In genomic region chr14:96574633-96575191, GRCh38 we compare ENCODE assay signal across 13 cellular contexts.
DNase-seq lines count a peak whose midpoint lies in the region; ATAC-seq, FAIRE-seq and TF ChIP-seq lines count a peak whose summit lies in the region.
"Had no signal": no experiment of that assay in that cellular context is flagged by ENCODE, and none has a peak within 500 bp of the region (broad histone marks: within the 10 kb centered on the region; RNA-seq: fewer than 3 reads in every experiment).

No MANE protein-coding gene starts in this region.

- H3K4me1 ChIP-seq in naive thymus-derived CD4-positive, alpha-beta T cell (ENCODE audit: control insufficient read depth in 2 of 2, insufficient read depth in 2 of 2, low read length in 2 of 2), result no peaks in the 10 kb centered on the region
- H3K4me1 ChIP-seq in kidney (ENCODE audit: control insufficient read depth in 1 of 2, insufficient read depth in 1 of 2, low read depth in 1 of 2, low read length in 2 of 2), result no peaks in the 10 kb centered on the region

- H3K4me3 Mint-ChIP-seq in naive thymus-derived CD4-positive, alpha-beta T cell, result no peak overlapping the region
- H3K4me3 Mint-ChIP-seq: naive thymus-derived CD8-positive, alpha-beta T cell had no signal

- no peak for ATAC-seq in naive thymus-derived CD4-positive, alpha-beta T cell
- ATAC-seq in GM18873 (IDR thresholded peaks at IDR 0.05; ENCODE audit: low FRiP score, unreplicated experiment), result no peak
- ATAC-seq in GM18861 (IDR thresholded peaks at IDR 0.05; ENCODE audit: unreplicated experiment), result no peak
- ATAC-seq: naive thymus-derived CD8-positive, alpha-beta T cell had no signal

- DNase-seq in ELR (ENCODE audit: low read depth) (peak; percentile 42), NCI-H1694 treated with DMSO at 0.1 percent for 48 hours (lab: John Stamatoyannopoulos, UW) (peak; percentile 57), choroid plexus epithelial cell (ENCODE audit: low read depth) (peak; percentile 76), kidney (no peak), iPS-NIHi7 (ENCODE audit: extremely low spot score) (no peak)
- DNase-seq in naive thymus-derived CD4-positive, alpha-beta T cell, result no peak
- DNase-seq: naive thymus-derived CD8-positive, alpha-beta T cell; NCI-H510A treated with DMSO at 0.1 percent for 48 hours; T-helper 9 cell had no signal

- CTCF ChIA-PET in naive thymus-derived CD4-positive, alpha-beta T cell (lab: Charles Lee), result interaction anchor here (0.6 to 0.7 kb wide), 2 partner anchors 15 to 220 kb away, joined by 3 to 4 read pairs; no protein-coding TSS in a partner anchor

- no peak for FAIRE-seq in kidney (lab: Jason Lieb, UNC)
- FAIRE-seq: frontal cortex had no signal

- H3K4me3 ChIP-seq in choroid plexus epithelial cell (ENCODE audit: low read depth, low read length) (no peak overlapping the region), kidney (ENCODE audit: low read length in 2 of 2) (no peak overlapping the region)
- no peak overlapping the region for H3K4me3 ChIP-seq in naive thymus-derived CD4-positive, alpha-beta T cell (ENCODE audit: low read length)
- H3K4me3 ChIP-seq: vagina had no signal

- H3K9ac ChIP-seq in kidney (ENCODE audit: low read length in 2 of 2), result no peak overlapping the region

- H3K27me3 ChIP-seq in naive thymus-derived CD4-positive, alpha-beta T cell (ENCODE audit: control insufficient read depth in 2 of 2, insufficient read depth in 2 of 2, low read length in 2 of 2), result no peaks in the 10 kb centered on the region
- H3K27me3 ChIP-seq: vagina had no signal

- H3K4me1 Mint-ChIP-seq in naive thymus-derived CD4-positive, alpha-beta T cell, result peaks cover 8 to 34% (median 23%) of the 10 kb centered on the region in 7 donors

- POLR2A ChIA-PET in naive thymus-derived CD4-positive, alpha-beta T cell (lab: Charles Lee), result interaction anchor here (0.6 kb wide), 1 partner anchor 76 kb away, joined by 4 read pairs; no protein-coding TSS in a partner anchor

- peaks cover 0 to 19% (median under 1%) of the 10 kb centered on the region in 5 donors for H3K36me3 Mint-ChIP-seq in naive thymus-derived CD4-positive, alpha-beta T cell

- no peaks in the 10 kb centered on the region for H3K36me3 ChIP-seq in naive thymus-derived CD4-positive, alpha-beta T cell (ENCODE audit: control insufficient read depth in 2 of 3, insufficient read depth in 3 of 3, low read length in 3 of 3)
- H3K36me3 ChIP-seq in kidney (ENCODE audit: control insufficient read depth in 1 of 2, insufficient read depth in 2 of 2, low read length in 2 of 2), result no peaks in the 10 kb centered on the region

- TF ChIP-seq CTCF in choroid plexus epithelial cell (conservative IDR thresholded peaks at IDR 0.05; ENCODE audit: low read depth, low read length), result no peak
- TF ChIP-seq CTCF in kidney (IDR thresholded peaks at IDR 0.05; ENCODE audit: borderline replicate concordance, extremely low read depth, insufficient read depth), result no peak

- H3K9me3 Mint-ChIP-seq in naive thymus-derived CD4-positive, alpha-beta T cell, result no peaks in the 10 kb centered on the region
- H3K9me3 Mint-ChIP-seq: naive thymus-derived CD8-positive, alpha-beta T cell had no signal

- H3K27ac Mint-ChIP-seq in naive thymus-derived CD4-positive, alpha-beta T cell, result peak overlapping the region in 5 of 9 donors; percentile 13 to 74 (median 19)

- no peaks in the 10 kb centered on the region for H3K9me3 ChIP-seq in naive thymus-derived CD4-positive, alpha-beta T cell (ENCODE audit: control insufficient read depth in 2 of 3, low read length in 3 of 3)
- no peaks in the 10 kb centered on the region for H3K9me3 ChIP-seq in kidney (ENCODE audit: control insufficient read depth in 1 of 2, low read length in 2 of 2)
- H3K9me3 ChIP-seq: vagina had no signal

- H3K27me3 Mint-ChIP-seq in naive thymus-derived CD4-positive, alpha-beta T cell, result no peaks in the 10 kb centered on the region
- H3K27me3 Mint-ChIP-seq: naive thymus-derived CD8-positive, alpha-beta T cell had no signal

- intact Hi-C loops in naive thymus-derived CD4-positive, alpha-beta T cell (cut with micrococcal nuclease), result no loop called here
- intact Hi-C loops in kidney (cut with DNase I), result loop anchor here (10.0 kb wide), 1 partner anchor 170 kb away; no protein-coding TSS in a partner anchor

- H3K27ac ChIP-seq in naive thymus-derived CD4-positive, alpha-beta T cell (ENCODE audit: low read depth, low read length), result no peak overlapping the region
- H3K27ac ChIP-seq in kidney (ENCODE audit: low read depth in 2 of 2, low read length in 2 of 2), result no peak overlapping the region
- H3K27ac ChIP-seq: vagina had no signal

Comparison
In these comparisons a context has a peak if more than half of its experiments do, and no peak if none do; other contexts are left out.
1. DNase-seq: peak in ELR (single experiment), NCI-H1694 treated with DMSO at 0.1 percent for 48 hours (single experiment) and choroid plexus epithelial cell (single experiment); none in naive thymus-derived CD4-positive, alpha-beta T cell (0 of 9), kidney (single experiment) and iPS-NIHi7 (single experiment).